8 cellular contexts compared by ENCODE assay signal in genomic region chr5:131536211-131536826, GRCh38.
A peak's percentile ranks its signal among the peaks of the same experiment; 100 is the strongest.
DNase-seq lines count a peak whose midpoint lies in the region; ATAC-seq, FAIRE-seq and TF ChIP-seq lines count a peak whose summit lies in the region.

No MANE protein-coding gene starts in this region.

- ATAC-seq in HG03457 (IDR thresholded peaks at IDR 0.05; ENCODE audit: unreplicated experiment), result peak; percentile 88

- FAIRE-seq in islet of Langerhans (lab: Jason Lieb, UNC), result peak; percentile 90

- DNase-seq in GM06990 (ENCODE audit: extremely low read depth, insufficient read length) (peak; percentile 43), GM20000 (ENCODE audit: low spot score) (peak; percentile 70), SKM-1 treated with dmso at 0.1 percent for 144 hours (lab: John Stamatoyannopoulos, UW; ENCODE audit: unreplicated experiment) (peak; percentile 97), NCI-H187 treated with DMSO at 0.1 percent for 48 hours (lab: John Stamatoyannopoulos, UW) (no peak)
- no peak for DNase-seq in activated effector memory CD4-positive, alpha-beta T cell treated with Interleukin-2 at 50 U/mL for 16 hours
- no peak for DNase-seq in activated CD4-positive, alpha-beta T cell treated with anti-CD3 and anti-CD28 coated beads for 48 hours

- no peak overlapping the region for H3K4me3 ChIP-seq in GM06990 (replicated peaks; ENCODE audit: low read depth, low read length)

- no peak for TF ChIP-seq CTCF in GM06990 (IDR thresholded peaks at IDR 0.05; ENCODE audit: insufficient read depth, low read length, poor library complexity, severe bottlenecking)
- TF ChIP-seq CTCF in GM20000 (IDR thresholded peaks at IDR 0.05; ENCODE audit: extremely low read depth, missing control alignments), result no peak

- H3K27me3 ChIP-seq in GM06990 (replicated peaks; ENCODE audit: control insufficient read depth, insufficient read depth, low read length), result no peaks in the 10 kb centered on the region

- H3K36me3 ChIP-seq in GM06990 (ENCODE audit: control insufficient read depth, insufficient read depth, low read length), result no peaks in the 10 kb centered on the region; the same call in 1 of the 2 replicates

Comparison
In these comparisons a context has a peak if more than half of its experiments do, and no peak if none do; other contexts are left out.
1. DNase-seq: peak in GM06990 (single experiment), GM20000 (single experiment) and SKM-1 treated with dmso at 0.1 percent for 144 hours (single experiment); none in activated effector memory CD4-positive, alpha-beta T cell treated with Interleukin-2 at 50 U/mL for 16 hours (single experiment), activated CD4-positive, alpha-beta T cell treated with anti-CD3 and anti-CD28 coated beads for 48 hours (single experiment) and NCI-H187 treated with DMSO at 0.1 percent for 48 hours (single experiment).